11 cellular contexts compared by ENCODE assay signal in genomic region chr2:216111122-216111521, GRCh38. TPM values are rescaled to one million over a fixed set of nuclear protein-coding genes. Genes with fewer than 3 reads are reported as not detected.
DNase-seq lines count a peak whose midpoint lies in the region; ATAC-seq, FAIRE-seq and TF ChIP-seq lines count a peak whose summit lies in the region.
"Had no signal": no experiment of that assay in that cellular context is flagged by ENCODE, and none has a peak within 500 bp of the region (broad histone marks: within the 10 kb centered on the region; RNA-seq: fewer than 3 reads in every experiment).

No MANE protein-coding gene starts in this region.

- H2AFZ ChIP-seq in Loucy (ENCODE audit: low read length) (no peak overlapping the region), GM12878 (ENCODE audit: control insufficient read depth, low read depth, low read length) (no peak overlapping the region)

- RAD21 ChIA-PET in GM12878 (lab: Charles Lee; ENCODE audit: unreplicated experiment), result interaction anchor here (0.6 to 6.6 kb wide), 7 partner anchors 14 to 735 kb away, joined by 3 to 42 read pairs (median 4); no protein-coding TSS in a partner anchor

- peaks cover 79% of the 10 kb centered on the region for H3K4me1 Mint-ChIP-seq in neural crest cell

- SMC1A ChIA-PET in GM12878 (lab: Charles Lee; ENCODE audit: uncharacterized antibody, unreplicated experiment), result interaction anchor here (0.8 to 7.6 kb wide), 15 partner anchors 12 to 306 kb away, joined by 3 to 59 read pairs (median 5); partner anchors contain the start of genes PECR and TMEM169

- H3K4me3 ChIP-seq in DOHH2 (ENCODE audit: low read length) (peak overlapping the region; percentile 96), Loucy (ENCODE audit: low read length, poor library complexity, severe bottlenecking) (peak overlapping the region; percentile 91), GM12878 (peak overlapping the region; percentile 94), ascending aorta (no peak overlapping the region), upper lobe of right lung (no peak overlapping the region)

- H3F3A ChIP-seq in DOHH2 (ENCODE audit: control insufficient read depth, insufficient read depth) (peaks cover 48% of the 10 kb centered on the region), Loucy (ENCODE audit: low read depth) (peaks cover 26% of the 10 kb centered on the region)

- BruUV-seq in GM12878 (replicated peaks; lab: Mats Ljungman, UMichigan), result no TSS peak

- H3K4me2 ChIP-seq in DOHH2 (ENCODE audit: low read length) (peak overlapping the region; percentile 91), Loucy (ENCODE audit: low read depth, low read length, poor library complexity, severe bottlenecking) (peak overlapping the region; percentile 94), GM12878 (ENCODE audit: control insufficient read depth, insufficient read depth) (peak overlapping the region; percentile 93)

- H3K4me1 ChIP-seq in DOHH2 (ENCODE audit: control insufficient read depth, low read length), result peaks cover 60% of the 10 kb centered on the region
- peaks cover 62% of the 10 kb centered on the region for H3K4me1 ChIP-seq in Loucy (ENCODE audit: insufficient read depth, low read length, poor library complexity, severe bottlenecking)
- peaks cover 29% of the 10 kb centered on the region for H3K4me1 ChIP-seq in GM12878 (ENCODE audit: control insufficient read depth, insufficient read depth, low read length)
- peaks cover 3 to 20% of the 10 kb centered on the region in 2 donors for H3K4me1 ChIP-seq in ascending aorta
- peaks cover 36% of the 10 kb centered on the region for H3K4me1 ChIP-seq in upper lobe of right lung

- DNase-seq in GM12878 (ENCODE audit: low read depth, low spot score), result no peak
- DNase-seq in neural crest cell (ENCODE audit: low read depth, low spot score), result no peak
- DNase-seq in ascending aorta (ENCODE audit: low spot score in 2 of 2), result no peak
- DNase-seq in upper lobe of right lung, result no peak
- no peak for DNase-seq in NCI-H446 (lab: John Stamatoyannopoulos, UW)
- DNase-seq: NCI-H2081; stimulated activated CD4-positive, alpha-beta T cell treated with anti-CD3 and anti-CD28 coated beads, Interleukin-2, amount 100 ng/mL, for 24 hours had no signal

- ATAC-seq in GM12878 (no peak), upper lobe of right lung (no peak), GM19324 (IDR thresholded peaks at IDR 0.05; ENCODE audit: low FRiP score, unreplicated experiment) (no peak)

- TF ChIP-seq EP300 in GM12878 (IDR thresholded peaks at IDR 0.05; ENCODE audit: borderline replicate concordance in 1 of 2, control insufficient read depth in 1 of 2, low read depth in 2 of 2, low read length in 2 of 2), result no peak

- H3K27ac ChIP-seq in DOHH2 (ENCODE audit: low read depth, low read length) (no peak overlapping the region), GM12878 (ENCODE audit: control insufficient read depth, insufficient read depth) (peak overlapping the region; percentile 99), ascending aorta (no peak overlapping the region), upper lobe of right lung (no peak overlapping the region)

- FAIRE-seq in GM12878 (lab: Jason Lieb, UNC), result no peak
- FAIRE-seq: GM19239 had no signal

- intact Hi-C loops in GM12878 (cut with micrococcal nuclease; ENCODE audit: unreplicated experiment), result loop anchor here (5.0 to 10.0 kb wide), 4 partner anchors 156 to 554 kb away; partner anchors contain the start of gene SMARCAL1
- intact Hi-C loops in ascending aorta (cut with DNase I), result loop anchor here (10.0 kb wide), 1 partner anchor 796 kb away; the partner anchor contains the start of gene ATIC
- intact Hi-C loops in upper lobe of right lung (cut with DNase I), result no loop called here

- in situ Hi-C loops in GM12878 (cut with MboI), result no loop called here

- no peaks in the 10 kb centered on the region for H3K9me2 ChIP-seq in DOHH2 (replicated peaks; ENCODE audit: control insufficient read depth, low read length)
- no peaks in the 10 kb centered on the region for H3K9me2 ChIP-seq in Loucy (replicated peaks; ENCODE audit: low read depth, low read length)

- CTCF ChIA-PET in GM12878 (lab: Yijun Ruan, JAX), result interaction anchor here (0.9 to 8.6 kb wide), 22 partner anchors 8 to 407 kb away, joined by 3 to 105 read pairs (median 5); no protein-coding TSS in a partner anchor

- peak; percentile 24; the same call in 1 of the 2 replicates for TF ChIP-seq POLR2A in GM12878 (IDR thresholded peaks at IDR 0.05; ENCODE audit: low read depth, low read length)

- WGBS in GM12878 (ENCODE audit: insufficient coverage, insufficient replicate concordance, low lambda C conversion rate, missing lambda C conversion rate), result 96% methylated on average over 7 of the region's 7 CpGs

- H3K27me3 ChIP-seq in DOHH2 (ENCODE audit: control insufficient read depth, low read length) (no peaks in the 10 kb centered on the region), Loucy (ENCODE audit: insufficient read depth, low read length, poor library complexity, severe bottlenecking) (peaks cover 8% of the 10 kb centered on the region), GM12878 (replicated peaks in 1 of 2; ENCODE audit: control insufficient read depth in 2 of 2, insufficient read depth in 2 of 2, low read length in 1 of 2) (no peaks in the 10 kb centered on the region), ascending aorta (no peaks in the 10 kb centered on the region), upper lobe of right lung (no peaks in the 10 kb centered on the region)

- peak overlapping the region; percentile 99 for H3K4me3 Mint-ChIP-seq in neural crest cell

- H4K20me1 ChIP-seq in DOHH2 (ENCODE audit: control insufficient read depth, insufficient read depth, low read depth, low read length), result peaks cover 31% of the 10 kb centered on the region
- H4K20me1 ChIP-seq in Loucy (ENCODE audit: insufficient read depth, low read length, poor library complexity, severe bottlenecking), result peaks cover 49% of the 10 kb centered on the region
- no peaks in the 10 kb centered on the region for H4K20me1 ChIP-seq in GM12878 (ENCODE audit: control insufficient read depth, insufficient read depth)

- H3K9me3 ChIP-seq in DOHH2 (ENCODE audit: control insufficient read depth, insufficient read depth, low read length) (no peaks in the 10 kb centered on the region), Loucy (ENCODE audit: insufficient read depth, low read depth, low read length) (no peaks in the 10 kb centered on the region), GM12878 (replicated peaks; ENCODE audit: control insufficient read depth, insufficient read depth, low read length) (no peaks in the 10 kb centered on the region), ascending aorta (no peaks in the 10 kb centered on the region), upper lobe of right lung (no peaks in the 10 kb centered on the region)

- H3K9ac ChIP-seq in Loucy (ENCODE audit: low read depth, low read length, poor library complexity, severe bottlenecking) (peak overlapping the region; percentile 99), GM12878 (ENCODE audit: control insufficient read depth, insufficient read depth, low read length) (peak overlapping the region; percentile 99)

- H3K9me3 Mint-ChIP-seq in neural crest cell, result no peaks in the 10 kb centered on the region

- peaks cover 24% of the 10 kb centered on the region for H3K36me3 Mint-ChIP-seq in neural crest cell (ENCODE audit: low read depth)

- H3K36me3 ChIP-seq in DOHH2 (ENCODE audit: control insufficient read depth, low read length), result peaks cover 64% of the 10 kb centered on the region
- peaks cover 44% of the 10 kb centered on the region for H3K36me3 ChIP-seq in Loucy (ENCODE audit: insufficient read depth, low read length)
- H3K36me3 ChIP-seq in GM12878 (ENCODE audit: control insufficient read depth in 2 of 2, insufficient read depth in 2 of 2, low read length in 1 of 2), result peaks cover 0 to 6% of the 10 kb centered on the region in 2 experiments; a peak in 3 of 4 replicates
- H3K36me3 ChIP-seq in ascending aorta, result peaks cover 11 to 23% of the 10 kb centered on the region in 2 donors
- H3K36me3 ChIP-seq in upper lobe of right lung, result peaks cover 41% of the 10 kb centered on the region

- H3K79me2 ChIP-seq in DOHH2 (ENCODE audit: control insufficient read depth, low read length) (peaks cover 62% of the 10 kb centered on the region), Loucy (ENCODE audit: insufficient read depth, low read length) (peaks cover 71% of the 10 kb centered on the region), GM12878 (ENCODE audit: control insufficient read depth, insufficient read depth, low read length) (peaks cover 63% of the 10 kb centered on the region)

- POLR2A ChIA-PET in GM12878 (lab: Charles Lee), result interaction anchor here (0.6 to 4.5 kb wide), 6 partner anchors 28 to 109 kb away, joined by 3 to 42 read pairs (median 4); partner anchors contain the start of genes PECR and TMEM169

- no peak overlapping the region for H3K27ac Mint-ChIP-seq in neural crest cell (ENCODE audit: unreplicated experiment)

- no peak for TF ChIP-seq RAD21 in GM12878 (IDR thresholded peaks at IDR 0.05; ENCODE audit: insufficient read depth, low read depth, low read length)

- TF ChIP-seq CTCF in DOHH2 (IDR thresholded peaks at IDR 0.05; ENCODE audit: low read depth, low read length, poor library complexity, severe bottlenecking), result no peak
- no peak; the same call in 1 of the 2 replicates for TF ChIP-seq CTCF in Loucy (conservative IDR thresholded peaks at IDR 0.05; ENCODE audit: low read length)
- no peak for TF ChIP-seq CTCF in GM12878 (IDR thresholded peaks at IDR 0.05 in 2 of 3, conservative IDR thresholded peaks at IDR 0.05 in 1 of 3; ENCODE audit: control insufficient read depth in 2 of 3, extremely low read depth in 1 of 3, insufficient read depth in 1 of 3, low read depth in 3 of 3, low read length in 3 of 3)
- no peak for TF ChIP-seq CTCF in neural crest cell (conservative IDR thresholded peaks at IDR 0.05)
- TF ChIP-seq CTCF in ascending aorta (IDR thresholded peaks at IDR 0.05), result no peak
- no peak for TF ChIP-seq CTCF in upper lobe of right lung (IDR thresholded peaks at IDR 0.05)

- H3K27me3 Mint-ChIP-seq in neural crest cell (ENCODE audit: low read depth), result peaks cover 4% of the 10 kb centered on the region

RNA-seq across cellular contexts. Expression of gene XRCC5, which starts 2.0 kb away (rescaled TPM):
- 263 and 285 TPM in 2 replicates for total RNA-seq in GM12878 (2013; cell fraction: nucleolus; rRNA removed)
- 403 and 444 TPM in 2 replicates for total RNA-seq in GM12878 (2014; rRNA removed)
- 489 and 508 TPM in 2 replicates for total RNA-seq in GM12878 (2014; rRNA removed; fragmentation: Illumina TruSeq; extraction: Trizol)
- 479 and 499 TPM in 2 replicates for total RNA-seq in GM12878 (2021)
- 207 TPM for polyA plus RNA-seq in GM12878 (2011; ENCODE audit: low read depth)
- polyA plus RNA-seq in GM12878 (2011; rRNA removed), result 636 and 704 TPM in 2 replicates
- polyA plus RNA-seq in GM12878 (2011; cell fraction: cytosol; rRNA removed), result 275 and 287 TPM in 2 replicates
- 218 and 240 TPM in 2 replicates for polyA plus RNA-seq in GM12878 (2011; cell fraction: nucleus; rRNA removed)
- polyA plus RNA-seq in GM12878 (2012), result 158 and 167 TPM in 2 replicates
- 496 and 588 TPM in 2 replicates for polyA plus RNA-seq in GM12878 (2014; fragmentation: Illumina TruSeq; extraction: Trizol)
- polyA plus RNA-seq in GM12878 (2014; fragmentation: Nextera tagmentation; extraction: Ambion mirVana), result 100 to 1,000 TPM; 552 to 556 TPM
- 227 and 259 TPM in 2 replicates for polyA plus RNA-seq in GM12878 (2014; rRNA removed)
- 100 to 1,000 TPM; 770 to 815 TPM for polyA plus RNA-seq in GM12878 (2016; fragmentation: Nextera tagmentation; extraction: Ambion mirVana)
- polyA minus RNA-seq in GM12878 (2011; rRNA and poly(A)+ RNA removed), result 521 and 1,300 TPM in 2 replicates
- polyA minus RNA-seq in GM12878 (2011; cell fraction: cytosol; rRNA and poly(A)+ RNA removed), result 139 and 143 TPM in 2 replicates
- polyA minus RNA-seq in GM12878 (2011; cell fraction: nucleus; rRNA and poly(A)+ RNA removed), result 186 and 262 TPM in 2 replicates
- total RNA-seq in neural crest cell, result 508 and 524 TPM in 2 replicates
- total RNA-seq in ascending aorta, result 45.4 TPM
- 178 TPM for total RNA-seq in upper lobe of right lung

RNA-seq across cellular contexts. Expression of gene TMEM169, which starts 29.4 kb away (rescaled TPM):
- 0.67 and 0.71 TPM in 2 replicates for total RNA-seq in GM12878 (2013; cell fraction: nucleolus; rRNA removed)
- total RNA-seq in GM12878 (2014; rRNA removed) (1.4 and 1.6 TPM in 2 replicates), GM12878 (2014; rRNA removed; fragmentation: Illumina TruSeq; extraction: Trizol) (2.5 TPM in 2 replicates), GM12878 (2021) (2.4 and 2.7 TPM in 2 replicates), neural crest cell (29.7 and 34.8 TPM in 2 replicates), ascending aorta (7.3 TPM), upper lobe of right lung (1.4 TPM)
- 0.16 TPM for polyA plus RNA-seq in GM12878 (2011; ENCODE audit: low read depth)
- polyA plus RNA-seq in GM12878 (2011; rRNA removed) (0.13 and 0.23 TPM in 2 replicates), GM12878 (2014; fragmentation: Illumina TruSeq; extraction: Trizol) (2.3 and 2.8 TPM in 2 replicates), GM12878 (2014; fragmentation: Nextera tagmentation; extraction: Ambion mirVana) (1 to 10 TPM in 1 of 2 experiments, under 1 TPM in 1; 0.57 to 1.2 TPM), GM12878 (2014; rRNA removed) (1.5 and 3.2 TPM in 2 replicates), GM12878 (2016; fragmentation: Nextera tagmentation; extraction: Ambion mirVana) (1 to 10 TPM; 2.1 to 3.1 TPM)
- 0.02 and 0.07 TPM in 2 replicates for polyA plus RNA-seq in GM12878 (2011; cell fraction: cytosol; rRNA removed)
- 0.06 TPM in 1 of 2 replicates, not detected in the other for polyA plus RNA-seq in GM12878 (2011; cell fraction: nucleus; rRNA removed)
- polyA plus RNA-seq in GM12878 (2012), result 0.26 and 0.58 TPM in 2 replicates
- 0.82 TPM in 1 of 2 replicates, not detected in the other for polyA minus RNA-seq in GM12878 (2011; rRNA and poly(A)+ RNA removed)
- not detected in 2 replicates for polyA minus RNA-seq in GM12878 (2011; cell fraction: cytosol; rRNA and poly(A)+ RNA removed)
- polyA minus RNA-seq in GM12878 (2011; cell fraction: nucleus; rRNA and poly(A)+ RNA removed), result 0.12 TPM in 1 of 2 replicates, not detected in the other

RNA-seq across cellular contexts. Expression of gene PECR, which starts 29.5 kb away (rescaled TPM):
- total RNA-seq in GM12878 (2013; cell fraction: nucleolus; rRNA removed), result 39.0 and 48.8 TPM in 2 replicates
- 25.6 and 36.2 TPM in 2 replicates for total RNA-seq in GM12878 (2014; rRNA removed)
- total RNA-seq in GM12878 (2014; rRNA removed; fragmentation: Illumina TruSeq; extraction: Trizol), result 25.7 and 27.5 TPM in 2 replicates
- total RNA-seq in GM12878 (2021), result 20.4 and 25.3 TPM in 2 replicates
- polyA plus RNA-seq in GM12878 (2011; ENCODE audit: low read depth), result 34.7 TPM
- polyA plus RNA-seq in GM12878 (2011; rRNA removed), result 30.4 and 36.8 TPM in 2 replicates
- polyA plus RNA-seq in GM12878 (2011; cell fraction: cytosol; rRNA removed), result 26.9 and 33.7 TPM in 2 replicates
- 21.6 and 23.4 TPM in 2 replicates for polyA plus RNA-seq in GM12878 (2011; cell fraction: nucleus; rRNA removed)
- polyA plus RNA-seq in GM12878 (2012), result 13.5 and 20.7 TPM in 2 replicates
- polyA plus RNA-seq in GM12878 (2014; fragmentation: Illumina TruSeq; extraction: Trizol), result 28.8 and 30.2 TPM in 2 replicates
- 10 to 100 TPM in 1 of 2 experiments, 1 to 10 TPM in 1; 7.6 to 10.4 TPM for polyA plus RNA-seq in GM12878 (2014; fragmentation: Nextera tagmentation; extraction: Ambion mirVana)
- polyA plus RNA-seq in GM12878 (2014; rRNA removed), result 26.1 and 37.4 TPM in 2 replicates
- polyA plus RNA-seq in GM12878 (2016; fragmentation: Nextera tagmentation; extraction: Ambion mirVana), result 10 to 100 TPM; 22.4 to 27.8 TPM
- 31.8 and 50.8 TPM in 2 replicates for polyA minus RNA-seq in GM12878 (2011; rRNA and poly(A)+ RNA removed)
- polyA minus RNA-seq in GM12878 (2011; cell fraction: cytosol; rRNA and poly(A)+ RNA removed), result 6.8 and 7.9 TPM in 2 replicates
- 17.5 and 19.0 TPM in 2 replicates for polyA minus RNA-seq in GM12878 (2011; cell fraction: nucleus; rRNA and poly(A)+ RNA removed)
- 12.5 and 18.2 TPM in 2 replicates for total RNA-seq in neural crest cell
- total RNA-seq in ascending aorta, result 32.2 TPM
- total RNA-seq in upper lobe of right lung, result 18.9 TPM

Comparison
In these comparisons a context has a peak if more than half of its experiments do, and no peak if none do; other contexts are left out.
1. H3K4me3 ChIP-seq: peak in DOHH2 (single experiment), Loucy (single experiment) and GM12878 (single experiment); none in ascending aorta (0 of 2) and upper lobe of right lung (single experiment).
2. Peak in every context shown above with its lines, with median percentiles within 50 percentile points of each other: H3K4me2 ChIP-seq.